22 cellular contexts compared by ENCODE assay signal in genomic region chr1:101295212-101295611, GRCh38. TPM values are rescaled to one million over a fixed set of nuclear protein-coding genes. Genes with fewer than 3 reads are reported as not detected.
DNase-seq lines count a peak whose midpoint lies in the region; ATAC-seq, FAIRE-seq and TF ChIP-seq lines count a peak whose summit lies in the region.
"Had no signal": no experiment of that assay in that cellular context is flagged by ENCODE, and none has a peak within 500 bp of the region (broad histone marks: within the 10 kb centered on the region; RNA-seq: fewer than 3 reads in every experiment).

No MANE protein-coding gene starts in this region.

- H3K9me3 ChIP-seq in trophoblast cell (ENCODE audit: insufficient read depth, low read depth, low read length), result no peaks in the 10 kb centered on the region
- H3K9me3 ChIP-seq: esophagus squamous epithelium had no signal

- no peaks in the 10 kb centered on the region for H3K36me3 ChIP-seq in trophoblast cell (ENCODE audit: control insufficient read depth in 1 of 2, insufficient read depth in 2 of 2, low read length in 2 of 2)
- H3K36me3 ChIP-seq: esophagus squamous epithelium had no signal

- no peaks in the 10 kb centered on the region for H3K27me3 ChIP-seq in trophoblast cell (ENCODE audit: insufficient read depth, low read length)

- POLR2A ChIA-PET in activated CD8-positive, alpha-beta T cell treated with anti-CD3 and anti-CD28 coated beads for 36 hours (lab: Charles Lee), result interaction anchor here (1.0 to 6.4 kb wide), 4 partner anchors 10 to 117 kb away, joined by 3 to 72 read pairs (median 6); partner anchors contain the start of gene S1PR1
- POLR2A ChIA-PET in activated CD8-positive, alpha-beta T cell treated with anti-CD3 and anti-CD28 coated beads, Interleukin-2, amount 10 ng/mL, durations not matched to agents 7 days and 5 days (lab: Charles Lee), result no interaction called here

- no peak overlapping the region for H3K4me2 ChIP-seq in trophoblast cell (ENCODE audit: low read length)

- no peak overlapping the region for H4K91ac ChIP-seq in trophoblast cell (ENCODE audit: low read depth, low read length)

- no peaks in the 10 kb centered on the region for H3K79me2 ChIP-seq in trophoblast cell (ENCODE audit: control insufficient read depth, insufficient read depth, low read length, poor library complexity)
- H3K79me2 ChIP-seq: parathyroid adenoma had no signal

- no peak overlapping the region for H3K18ac ChIP-seq in trophoblast cell (ENCODE audit: low read length)

- H3K9ac ChIP-seq in trophoblast cell (ENCODE audit: low read length), result no peak overlapping the region
- H3K9ac ChIP-seq: parathyroid adenoma had no signal

- no peak overlapping the region for H2BK120ac ChIP-seq in trophoblast cell (ENCODE audit: insufficient read depth, low read length, poor library complexity)

- H3K27ac Mint-ChIP-seq in activated CD8-positive, alpha-beta T cell treated with anti-CD3 and anti-CD28 coated beads for 36 hours, result peak overlapping the region; percentile 30
- no peak overlapping the region for H3K27ac Mint-ChIP-seq in activated CD8-positive, alpha-beta T cell treated with anti-CD3 and anti-CD28 coated beads, Interleukin-2, amount 10 ng/mL, durations not matched to agents 7 days and 5 days

- no peak overlapping the region for H4K12ac ChIP-seq in trophoblast cell (ENCODE audit: low read depth, low read length)

- H3K4me1 ChIP-seq in trophoblast cell (ENCODE audit: control insufficient read depth in 1 of 2, insufficient read depth in 2 of 2, low read length in 2 of 2), result peaks cover 4 to 8% of the 10 kb centered on the region in 2 experiments

- no peak overlapping the region for H2BK12ac ChIP-seq in trophoblast cell (ENCODE audit: low read length)

- no peak overlapping the region for H3K14ac ChIP-seq in trophoblast cell (ENCODE audit: low read length)

- no peak overlapping the region for H3K4ac ChIP-seq in trophoblast cell (ENCODE audit: low read depth, low read length)

- no peak overlapping the region for H3K4me3 Mint-ChIP-seq in activated CD8-positive, alpha-beta T cell treated with anti-CD3 and anti-CD28 coated beads for 36 hours
- no peak overlapping the region for H3K4me3 Mint-ChIP-seq in activated CD8-positive, alpha-beta T cell treated with anti-CD3 and anti-CD28 coated beads, Interleukin-2, amount 10 ng/mL, durations not matched to agents 7 days and 5 days
- H3K4me3 Mint-ChIP-seq: naive B cell had no signal

- DNase-seq in activated CD8-positive, alpha-beta T cell treated with anti-CD3 and anti-CD28 coated beads for 36 hours, result no peak
- no peak for DNase-seq in activated CD8-positive, alpha-beta T cell treated with anti-CD3 and anti-CD28 coated beads, Interleukin-2, amount 10 ng/mL, durations not matched to agents 7 days and 5 days
- DNase-seq in M059J (ENCODE audit: low read depth) (peak; percentile 27), trophoblast cell (peak; percentile 44 to 62), iPS-NIHi7 (ENCODE audit: extremely low spot score) (no peak), GM19239 (ENCODE audit: insufficient read length, low spot score) (no peak), GF-D8 (lab: John Stamatoyannopoulos, UW) (no peak)
- peak; percentile 34 for DNase-seq in central memory CD4-positive, alpha-beta T cell
- DNase-seq: aorta, DMS 273 treated with DMSO at 0.1 percent for 48 hours, esophagus squamous epithelium, GOT3, KBM-7, kidney glomerular epithelial cell, mesenchymal stem cell, naive B cell, NCI-H1048, NCI-H526 treated with DMSO at 0.1 percent for 48 hours, SHP77 treated with DMSO at 0.1 percent for 48 hours had no signal

- CTCF ChIA-PET in activated CD8-positive, alpha-beta T cell treated with anti-CD3 and anti-CD28 coated beads for 36 hours (lab: Charles Lee), result interaction anchor here (0.6 to 12.1 kb wide), 4 partner anchors 9 to 143 kb away, joined by 3 to 112 read pairs (median 8); no protein-coding TSS in a partner anchor
- CTCF ChIA-PET in activated CD8-positive, alpha-beta T cell treated with anti-CD3 and anti-CD28 coated beads, Interleukin-2, amount 10 ng/mL, durations not matched to agents 7 days and 5 days (lab: Charles Lee), result interaction anchor here (0.6 to 6.8 kb wide), 5 partner anchors 9 to 211 kb away, joined by 3 to 48 read pairs (median 5); no protein-coding TSS in a partner anchor

- no peak overlapping the region for H2AFZ ChIP-seq in trophoblast cell (ENCODE audit: insufficient read depth, low read length, poor library complexity)
- H2AFZ ChIP-seq: parathyroid adenoma had no signal

- no peak overlapping the region for H3K23ac ChIP-seq in trophoblast cell (ENCODE audit: low read length)

- TF ChIP-seq CTCF in activated CD8-positive, alpha-beta T cell treated with anti-CD3 and anti-CD28 coated beads for 36 hours (IDR thresholded peaks at IDR 0.05), result no peak

- H2AK5ac ChIP-seq in trophoblast cell (ENCODE audit: low read length), result no peak overlapping the region

- H3K79me1 ChIP-seq in trophoblast cell (ENCODE audit: low read length), result no peaks in the 10 kb centered on the region

- peaks cover 58% of the 10 kb centered on the region for H3K4me1 Mint-ChIP-seq in activated CD8-positive, alpha-beta T cell treated with anti-CD3 and anti-CD28 coated beads for 36 hours (ENCODE audit: low read depth)
- H3K4me1 Mint-ChIP-seq in activated CD8-positive, alpha-beta T cell treated with anti-CD3 and anti-CD28 coated beads, Interleukin-2, amount 10 ng/mL, durations not matched to agents 7 days and 5 days (ENCODE audit: low read depth), result peaks cover 46% of the 10 kb centered on the region

- WGBS in trophoblast cell (ENCODE audit: extremely low coverage, insufficient coverage, insufficient read length), result no CpG with 5 or more reads among the region's 4 CpGs

- H2BK5ac ChIP-seq in trophoblast cell (ENCODE audit: low read depth, low read length, poor library complexity), result no peak overlapping the region

- H3K27ac ChIP-seq in trophoblast cell (ENCODE audit: low read depth, low read length), result no peak overlapping the region
- H3K27ac ChIP-seq: C4-2B, esophagus squamous epithelium, parathyroid adenoma had no signal

- peaks cover 2% of the 10 kb centered on the region for H3K27me3 Mint-ChIP-seq in activated CD8-positive, alpha-beta T cell treated with anti-CD3 and anti-CD28 coated beads for 36 hours
- H3K27me3 Mint-ChIP-seq in activated CD8-positive, alpha-beta T cell treated with anti-CD3 and anti-CD28 coated beads, Interleukin-2, amount 10 ng/mL, durations not matched to agents 7 days and 5 days (ENCODE audit: low read depth), result peaks cover 19% of the 10 kb centered on the region
- H3K27me3 Mint-ChIP-seq: naive B cell had no signal

- no peak overlapping the region for H3K4me3 ChIP-seq in trophoblast cell (ENCODE audit: low read depth, low read length)
- H3K4me3 ChIP-seq: esophagus squamous epithelium had no signal

- H3K36me3 Mint-ChIP-seq in activated CD8-positive, alpha-beta T cell treated with anti-CD3 and anti-CD28 coated beads for 36 hours (ENCODE audit: low read depth), result peaks cover 4% of the 10 kb centered on the region
- no peaks in the 10 kb centered on the region for H3K36me3 Mint-ChIP-seq in activated CD8-positive, alpha-beta T cell treated with anti-CD3 and anti-CD28 coated beads, Interleukin-2, amount 10 ng/mL, durations not matched to agents 7 days and 5 days (ENCODE audit: low read depth)

- ATAC-seq in activated CD8-positive, alpha-beta T cell treated with anti-CD3 and anti-CD28 coated beads for 36 hours, result no peak
- no peak for ATAC-seq in activated CD8-positive, alpha-beta T cell treated with anti-CD3 and anti-CD28 coated beads, Interleukin-2, amount 10 ng/mL, durations not matched to agents 7 days and 5 days
- ATAC-seq: sciatic nerve had no signal

- no peak for FAIRE-seq in GM19239 (lab: Jason Lieb, UNC)

- H4K8ac ChIP-seq in trophoblast cell (ENCODE audit: low read depth, low read length), result no peak overlapping the region

- intact Hi-C loops in activated CD8-positive, alpha-beta T cell treated with anti-CD3 and anti-CD28 coated beads for 36 hours (cut with micrococcal nuclease), result no loop called here

- peaks cover 2% of the 10 kb centered on the region for H3K9me3 Mint-ChIP-seq in activated CD8-positive, alpha-beta T cell treated with anti-CD3 and anti-CD28 coated beads for 36 hours
- H3K9me3 Mint-ChIP-seq in activated CD8-positive, alpha-beta T cell treated with anti-CD3 and anti-CD28 coated beads, Interleukin-2, amount 10 ng/mL, durations not matched to agents 7 days and 5 days (ENCODE audit: insufficient read depth), result no peaks in the 10 kb centered on the region
- H3K9me3 Mint-ChIP-seq: naive B cell had no signal

RNA-seq across cellular contexts. Expression of gene S1PR1, which starts 58.4 kb away (rescaled TPM):
- 10 to 100 TPM; 63.9 to 66.4 TPM for total RNA-seq in activated CD8-positive, alpha-beta T cell treated with anti-CD3 and anti-CD28 coated beads for 36 hours
- total RNA-seq in activated CD8-positive, alpha-beta T cell treated with anti-CD3 and anti-CD28 coated beads, Interleukin-2, amount 10 ng/mL, durations not matched to agents 7 days and 5 days, result 10 to 100 TPM; 72.8 to 76.5 TPM
- total RNA-seq in M059J (2014; rRNA removed; shearing (Covaris generic)), result 6.8 and 6.9 TPM in 2 replicates
- polyA plus RNA-seq in trophoblast cell (2013), result 4.1 and 5.7 TPM in 2 replicates

Comparison
In these comparisons a context has a peak if more than half of its experiments do, and no peak if none do; other contexts are left out.
1. DNase-seq: peak in M059J (single experiment), central memory CD4-positive, alpha-beta T cell (single experiment) and trophoblast cell (2 of 2); none in activated CD8-positive, alpha-beta T cell treated with anti-CD3 and anti-CD28 coated beads for 36 hours (single experiment), activated CD8-positive, alpha-beta T cell treated with anti-CD3 and anti-CD28 coated beads, Interleukin-2, amount 10 ng/mL, durations not matched to agents 7 days and 5 days (single experiment), iPS-NIHi7 (single experiment), GM19239 (single experiment) and GF-D8 (single experiment).